Comparison of ENCODE assay signal across 23 cellular contexts in genomic region chr5:58502032-58502431, GRCh38. TPM values are rescaled to one million over a fixed set of nuclear protein-coding genes. Genes with fewer than 3 reads are reported as not detected.
A peak's percentile ranks its signal among the peaks of the same experiment; 100 is the strongest.
DNase-seq lines count a peak whose midpoint lies in the region; ATAC-seq and TF ChIP-seq lines count a peak whose summit lies in the region.
"Had no signal": no experiment of that assay in that cellular context is flagged by ENCODE, and none has a peak within 500 bp of the region (broad histone marks: within the 10 kb centered on the region; RNA-seq: fewer than 3 reads in every experiment).

No MANE protein-coding gene starts in this region.

- peaks cover 32% of the 10 kb centered on the region for H3K4me1 Mint-ChIP-seq in brain

- H3K36me3 ChIP-seq in right lobe of liver, result no peaks in the 10 kb centered on the region
- H3K36me3 ChIP-seq in colonic mucosa, result no peaks in the 10 kb centered on the region
- H3K36me3 ChIP-seq: heart left ventricle, SJCRH30, upper lobe of right lung had no signal

- 67% methylated on average over 2 of the region's 2 CpGs for WGBS in right lobe of liver (ENCODE audit: insufficient coverage, low coverage, low lambda C conversion rate, missing lambda C conversion rate)

- H3K4me3 ChIP-seq in right lobe of liver (no peak overlapping the region), colonic mucosa (no peak overlapping the region)
- H3K4me3 ChIP-seq: heart left ventricle, K562, PC-9, SJCRH30, upper lobe of right lung had no signal

- ATAC-seq in right lobe of liver (peak in 2 of 4 donors; percentile 26 to 62), GM21825 (IDR thresholded peaks at IDR 0.05; ENCODE audit: unreplicated experiment) (no peak)
- ATAC-seq: heart left ventricle, K562, T-helper 17 cell, upper lobe of right lung had no signal

- H3K4me3 Mint-ChIP-seq in brain, result no peak overlapping the region
- H3K4me3 Mint-ChIP-seq: immature natural killer cell, T-helper 17 cell had no signal

- intact Hi-C loops in right lobe of liver (cut with DNase I), result no loop called here
- intact Hi-C loops in colonic mucosa (cut with DNase I), result loop anchor here (5.0 kb wide), 1 partner anchor 350 kb away; no protein-coding TSS in a partner anchor

- H3K36me3 Mint-ChIP-seq in brain, result no peaks in the 10 kb centered on the region
- H3K36me3 Mint-ChIP-seq: immature natural killer cell had no signal

- H3K27me3 Mint-ChIP-seq in brain, result peaks cover under 1% of the 10 kb centered on the region

- H3K9me3 ChIP-seq in right lobe of liver (no peaks in the 10 kb centered on the region), colonic mucosa (no peaks in the 10 kb centered on the region)
- H3K9me3 ChIP-seq: heart left ventricle, upper lobe of right lung had no signal

- no peaks in the 10 kb centered on the region for H3K27me3 ChIP-seq in right lobe of liver
- H3K27me3 ChIP-seq in colonic mucosa, result no peaks in the 10 kb centered on the region
- H3K27me3 ChIP-seq: upper lobe of right lung had no signal

- H3K27ac ChIP-seq in C4-2B, result no peak overlapping the region
- no peak overlapping the region for H3K27ac ChIP-seq in right lobe of liver
- no peak overlapping the region for H3K27ac ChIP-seq in colonic mucosa
- H3K27ac ChIP-seq: heart left ventricle, PC-9, SJCRH30, upper lobe of right lung had no signal

- H3K9me3 Mint-ChIP-seq in brain, result peaks cover 0 to 2% (median 0%) of the 10 kb centered on the region in 5 experiments

- peak; percentile 26 for TF ChIP-seq CTCF in C4-2B (conservative IDR thresholded peaks at IDR 0.05)
- peak; percentile 21 to 27 for TF ChIP-seq CTCF in brain (conservative IDR thresholded peaks at IDR 0.05)
- peak; percentile 15 to 40 (median 26) for TF ChIP-seq CTCF in right lobe of liver (IDR thresholded peaks at IDR 0.05)
- no peak for TF ChIP-seq CTCF in colonic mucosa (IDR thresholded peaks at IDR 0.05)

- TF ChIP-seq POLR2A in right lobe of liver (IDR thresholded peaks at IDR 0.05), result no peak

- DNase-seq in DMS53 treated with DMSO at 0.1 percent for 48 hours (lab: John Stamatoyannopoulos, UW; ENCODE audit: unreplicated experiment) (peak; percentile 4), right lobe of liver (no peak), OCI-M1 (lab: John Stamatoyannopoulos, UW) (no peak), colonic mucosa (no peak)
- DNase-seq: activated CD4-positive, alpha-beta T cell treated with anti-CD3 and anti-CD28 coated beads, Interleukin-2, amount 50 U/mL, for 48 hours; activated effector memory CD4-positive, alpha-beta T cell treated with anti-CD3 and anti-CD28 coated beads, Interleukin-2, amount 50 U/mL, for 16 hours; AML-193; Calu3; heart left ventricle; immature natural killer cell; NCI-H2029; NCI-H510A treated with DMSO at 0.1 percent for 48 hours; PC-9; SJCRH30; stimulated activated CD4-positive, alpha-beta T cell treated with anti-CD3 and anti-CD28 coated beads, Interleukin-4, amount 100 ng/mL, for 4 hours; T-helper 17 cell; upper lobe of right lung had no signal

- H3K27ac Mint-ChIP-seq in brain, result no peak overlapping the region
- H3K27ac Mint-ChIP-seq: immature natural killer cell, T-helper 17 cell had no signal

- H3K4me1 ChIP-seq in right lobe of liver (no peaks in the 10 kb centered on the region), colonic mucosa (no peaks in the 10 kb centered on the region)
- H3K4me1 ChIP-seq: SJCRH30 had no signal

- H3K9ac ChIP-seq in colonic mucosa (ENCODE audit: low read depth in 2 of 2, low read length in 2 of 2), result no peak overlapping the region

RNA-seq across cellular contexts. Expression of gene GAPT, which starts 10.8 kb away (rescaled TPM):
- not detected for polyA plus RNA-seq in brain (ENCODE audit: insufficient read depth, low read depth, low replicate concordance)
- total RNA-seq in right lobe of liver (under 1 TPM in 4 of 6 experiments, not detected in 2; 0.07 to 0.74 (median 0.29) TPM), colonic mucosa (1 to 10 TPM in 1 of 2 donors, under 1 TPM in 1; 0.69 to 1.3 TPM)
- total RNA-seq: Calu3, endothelial cell of umbilical vein, K562, PC-9, pulmonary artery endothelial cell, SJCRH30 had no signal
- polyA plus RNA-seq: endothelial cell of umbilical vein, K562 had no signal

RNA-seq across cellular contexts. Expression of gene PLK2, which starts 42.1 kb away (rescaled TPM):
- polyA plus RNA-seq in brain (ENCODE audit: insufficient read depth, low read depth, low replicate concordance), result 6.1 TPM
- total RNA-seq in right lobe of liver (10 to 100 TPM in 5 of 6 experiments, 1 to 10 TPM in 1; 9.3 to 54.7 (median 22.8) TPM), colonic mucosa (10 to 100 TPM; 21.8 to 28.3 TPM)
- polyA plus RNA-seq: K562 had no signal
